Comparison of ENCODE assay signal across 1 cellular context in genomic region chr7:153457796-153458195, GRCh38.
TF ChIP-seq lines count a peak whose summit lies in the region.

No MANE protein-coding gene starts in this region.

TF ChIP-seq in WTC11, 78 proteins besides CTCF, POLR2A, EP300 and RAD21 (continued from another document):
- TF ChIP-seq ZNF532 (CRISPR knock-in tag; IDR thresholded peaks at IDR 0.05; ENCODE audit: borderline replicate concordance): no peak
- TF ChIP-seq NR3C1 (CRISPR knock-in tag; conservative IDR thresholded peaks at IDR 0.05; ENCODE audit: low read depth): no peak
